21 cellular contexts compared by ENCODE assay signal in the genomic region with DNA sequence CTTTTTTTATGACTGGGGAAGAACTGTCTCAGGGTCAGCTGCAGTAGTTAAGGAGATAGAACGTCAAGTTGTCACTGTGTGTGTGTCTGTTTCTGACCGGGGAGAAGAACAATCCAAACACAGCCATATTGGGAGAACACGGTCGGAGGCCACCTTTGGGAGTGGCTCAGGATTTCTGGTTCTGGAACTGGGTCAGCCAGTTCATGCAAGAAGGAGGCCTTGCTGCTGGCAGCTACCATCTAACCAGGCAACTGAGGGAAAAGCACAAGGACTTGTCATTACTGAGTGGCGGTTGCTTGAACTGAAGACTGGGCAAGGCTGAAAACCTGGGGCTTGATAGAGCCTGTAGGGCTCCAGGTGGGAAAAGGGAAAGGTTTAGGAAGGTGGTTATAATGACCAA. TPM values are rescaled to one million over a fixed set of nuclear protein-coding genes. Genes with fewer than 3 reads are reported as not detected.
"Had no signal": no experiment of that assay in that cellular context is flagged by ENCODE, and none has a peak within 500 bp of the region (broad histone marks: within the 10 kb centered on the region; RNA-seq: fewer than 3 reads in every experiment).

No MANE protein-coding gene starts in this region.

- H3K27ac Mint-ChIP-seq: naive thymus-derived CD4-positive, alpha-beta T cell had no signal

- H3K4me3 ChIP-seq: dorsolateral prefrontal cortex, esophagus muscularis mucosa, gastroesophageal sphincter, right atrium auricular region, suprapubic skin, thyroid gland had no signal

- H3K4me1 ChIP-seq: gastroesophageal sphincter, right atrium auricular region had no signal

- H3K4me1 Mint-ChIP-seq: central memory CD8-positive, alpha-beta T cell; naive thymus-derived CD4-positive, alpha-beta T cell had no signal

- H3K27me3 ChIP-seq: dorsolateral prefrontal cortex, esophagus muscularis mucosa, gastroesophageal sphincter, neutrophil, right atrium auricular region, suprapubic skin, thyroid gland had no signal

- H3K9me3 ChIP-seq: esophagus muscularis mucosa, gastroesophageal sphincter, neutrophil, right atrium auricular region, suprapubic skin, thyroid gland had no signal

- H3K4me3 Mint-ChIP-seq: central memory CD8-positive, alpha-beta T cell; naive thymus-derived CD4-positive, alpha-beta T cell had no signal

- H3K27ac ChIP-seq: esophagus muscularis mucosa, gastroesophageal sphincter, neutrophil, right atrium auricular region, suprapubic skin, thyroid gland had no signal

- ATAC-seq: gastroesophageal sphincter; naive thymus-derived CD4-positive, alpha-beta T cell had no signal

- H3K36me3 Mint-ChIP-seq: naive thymus-derived CD4-positive, alpha-beta T cell had no signal

- H3K9me3 Mint-ChIP-seq: central memory CD8-positive, alpha-beta T cell; naive thymus-derived CD4-positive, alpha-beta T cell had no signal

- DNase-seq: cortex of kidney; dorsolateral prefrontal cortex; effector CD8-positive, alpha-beta T cell; foreskin fibroblast; left colon; naive thymus-derived CD4-positive, alpha-beta T cell; posterior cingulate gyrus; small intestine; stimulated activated CD4-positive, alpha-beta T cell treated with anti-CD3 and anti-CD28 coated beads, Interleukin-2, amount 100 ng/mL, for 48 hours; stimulated activated naive CD4-positive, alpha-beta T cell treated with Interleukin-2 at 50 U/mL for 16 hours; thyroid gland had no signal

- H3K36me3 ChIP-seq: esophagus muscularis mucosa, gastroesophageal sphincter, right atrium auricular region, suprapubic skin, thyroid gland had no signal

RNA-seq across cellular contexts. Expression of gene GLDN, which starts 24.6 kb away (rescaled TPM):
- total RNA-seq: kidney epithelial cell; lung microvascular endothelial cell; naive thymus-derived CD4-positive, alpha-beta T cell; pulmonary artery endothelial cell had no signal
- polyA plus RNA-seq: naive thymus-derived CD4-positive, alpha-beta T cell had no signal

RNA-seq across cellular contexts. Expression of gene CYP19A1, which starts 27.7 kb away (rescaled TPM):
- total RNA-seq: kidney epithelial cell, lung microvascular endothelial cell, pulmonary artery endothelial cell had no signal
- polyA plus RNA-seq: naive thymus-derived CD4-positive, alpha-beta T cell; neural cell had no signal
